In the genomic region with DNA sequence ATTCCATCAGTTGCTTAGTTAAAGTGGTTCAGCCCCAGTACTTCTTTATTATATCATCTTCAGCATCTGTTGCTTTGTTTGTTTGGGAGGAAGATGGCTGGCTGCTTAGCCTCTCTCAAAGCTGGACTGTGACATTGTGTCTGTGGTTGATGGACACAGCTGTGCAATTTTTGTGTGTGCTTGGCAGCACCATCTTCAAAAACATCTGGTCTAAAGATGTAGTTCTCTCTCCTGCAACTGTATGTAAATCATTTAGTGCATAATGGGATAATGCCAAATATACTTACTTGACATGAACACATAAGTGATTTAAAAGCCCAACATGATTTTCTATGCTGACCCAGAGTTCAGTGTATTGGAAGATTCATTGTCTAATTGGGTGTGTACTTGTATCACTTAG, we compare ENCODE assay signal across 1 cellular context.
TF ChIP-seq lines count a peak whose summit lies in the region.

No MANE protein-coding gene starts in this region.

TF ChIP-seq in GM23338, 12 proteins besides CTCF, POLR2A, EP300 and RAD21 (continued from another document):
- TF ChIP-seq, protein P1, sequence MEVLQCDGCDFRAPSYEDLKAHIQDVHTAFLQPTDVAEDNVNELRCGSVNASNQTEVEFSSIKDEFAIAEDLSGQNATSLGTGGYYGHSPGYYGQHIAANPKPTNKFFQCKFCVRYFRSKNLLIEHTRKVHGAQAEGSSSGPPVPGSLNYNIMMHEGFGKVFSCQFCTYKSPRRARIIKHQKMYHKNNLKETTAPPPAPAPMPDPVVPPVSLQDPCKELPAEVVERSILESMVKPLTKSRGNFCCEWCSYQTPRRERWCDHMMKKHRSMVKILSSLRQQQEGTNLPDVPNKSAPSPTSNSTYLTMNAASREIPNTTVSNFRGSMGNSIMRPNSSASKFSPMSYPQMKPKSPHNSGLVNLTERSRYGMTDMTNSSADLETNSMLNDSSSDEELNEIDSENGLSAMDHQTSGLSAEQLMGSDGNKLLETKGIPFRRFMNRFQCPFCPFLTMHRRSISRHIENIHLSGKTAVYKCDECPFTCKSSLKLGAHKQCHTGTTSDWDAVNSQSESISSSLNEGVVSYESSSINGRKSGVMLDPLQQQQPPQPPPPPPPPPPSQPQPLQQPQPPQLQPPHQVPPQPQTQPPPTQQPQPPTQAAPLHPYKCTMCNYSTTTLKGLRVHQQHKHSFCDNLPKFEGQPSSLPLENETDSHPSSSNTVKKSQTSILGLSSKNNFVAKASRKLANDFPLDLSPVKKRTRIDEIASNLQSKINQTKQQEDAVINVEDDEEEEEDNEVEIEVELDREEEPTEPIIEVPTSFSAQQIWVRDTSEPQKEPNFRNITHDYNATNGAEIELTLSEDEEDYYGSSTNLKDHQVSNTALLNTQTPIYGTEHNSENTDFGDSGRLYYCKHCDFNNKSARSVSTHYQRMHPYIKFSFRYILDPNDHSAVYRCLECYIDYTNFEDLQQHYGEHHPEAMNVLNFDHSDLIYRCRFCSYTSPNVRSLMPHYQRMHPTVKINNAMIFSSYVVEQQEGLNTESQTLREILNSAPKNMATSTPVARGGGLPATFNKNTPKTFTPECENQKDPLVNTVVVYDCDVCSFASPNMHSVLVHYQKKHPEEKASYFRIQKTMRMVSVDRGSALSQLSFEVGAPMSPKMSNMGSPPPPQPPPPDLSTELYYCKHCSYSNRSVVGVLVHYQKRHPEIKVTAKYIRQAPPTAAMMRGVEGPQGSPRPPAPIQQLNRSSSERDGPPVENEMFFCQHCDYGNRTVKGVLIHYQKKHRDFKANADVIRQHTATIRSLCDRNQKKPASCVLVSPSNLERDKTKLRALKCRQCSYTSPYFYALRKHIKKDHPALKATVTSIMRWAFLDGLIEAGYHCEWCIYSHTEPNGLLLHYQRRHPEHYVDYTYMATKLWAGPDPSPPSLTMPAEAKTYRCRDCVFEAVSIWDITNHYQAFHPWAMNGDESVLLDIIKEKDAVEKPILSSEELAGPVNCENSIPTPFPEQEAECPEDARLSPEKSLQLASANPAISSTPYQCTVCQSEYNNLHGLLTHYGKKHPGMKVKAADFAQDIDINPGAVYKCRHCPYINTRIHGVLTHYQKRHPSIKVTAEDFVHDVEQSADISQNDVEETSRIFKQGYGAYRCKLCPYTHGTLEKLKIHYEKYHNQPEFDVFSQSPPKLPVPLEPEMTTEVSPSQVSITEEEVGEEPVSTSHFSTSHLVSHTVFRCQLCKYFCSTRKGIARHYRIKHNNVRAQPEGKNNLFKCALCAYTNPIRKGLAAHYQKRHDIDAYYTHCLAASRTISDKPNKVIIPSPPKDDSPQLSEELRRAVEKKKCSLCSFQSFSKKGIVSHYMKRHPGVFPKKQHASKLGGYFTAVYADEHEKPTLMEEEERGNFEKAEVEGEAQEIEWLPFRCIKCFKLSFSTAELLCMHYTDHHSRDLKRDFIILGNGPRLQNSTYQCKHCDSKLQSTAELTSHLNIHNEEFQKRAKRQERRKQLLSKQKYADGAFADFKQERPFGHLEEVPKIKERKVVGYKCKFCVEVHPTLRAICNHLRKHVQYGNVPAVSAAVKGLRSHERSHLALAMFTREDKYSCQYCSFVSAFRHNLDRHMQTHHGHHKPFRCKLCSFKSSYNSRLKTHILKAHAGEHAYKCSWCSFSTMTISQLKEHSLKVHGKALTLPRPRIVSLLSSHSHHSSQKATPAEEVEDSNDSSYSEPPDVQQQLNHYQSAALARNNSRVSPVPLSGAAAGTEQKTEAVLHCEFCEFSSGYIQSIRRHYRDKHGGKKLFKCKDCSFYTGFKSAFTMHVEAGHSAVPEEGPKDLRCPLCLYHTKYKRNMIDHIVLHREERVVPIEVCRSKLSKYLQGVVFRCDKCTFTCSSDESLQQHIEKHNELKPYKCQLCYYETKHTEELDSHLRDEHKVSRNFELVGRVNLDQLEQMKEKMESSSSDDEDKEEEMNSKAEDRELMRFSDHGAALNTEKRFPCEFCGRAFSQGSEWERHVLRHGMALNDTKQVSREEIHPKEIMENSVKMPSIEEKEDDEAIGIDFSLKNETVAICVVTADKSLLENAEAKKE (CRISPR knock-in tag; IDR thresholded peaks at IDR 0.05) = no peak
- no peak for TF ChIP-seq ZNF114 (CRISPR knock-in tag; IDR thresholded peaks at IDR 0.05)
- TF ChIP-seq JUNB (IDR thresholded peaks at IDR 0.05; ENCODE audit: unreplicated experiment) = no peak
- TF ChIP-seq POLR2AphosphoS5 (IDR thresholded peaks at IDR 0.05; ENCODE audit: low read depth) = no peak
- no peak for TF ChIP-seq CREB1 (CRISPR knock-in tag; IDR thresholded peaks at IDR 0.05; ENCODE audit: low read depth)
- TF ChIP-seq ETS1 (IDR thresholded peaks at IDR 0.05) = no peak
- TF ChIP-seq EZH2phosphoT487 (IDR thresholded peaks at IDR 0.05; ENCODE audit: unreplicated experiment) = no peak
- TF ChIP-seq STAT1 (IDR thresholded peaks at IDR 0.05; ENCODE audit: unreplicated experiment) = no peak
- no peak for TF ChIP-seq ZNF331 (CRISPR knock-in tag; IDR thresholded peaks at IDR 0.05; ENCODE audit: low read depth)
- TF ChIP-seq EZH2 (IDR thresholded peaks at IDR 0.05; ENCODE audit: low read depth, unreplicated experiment) = no peak
- TF ChIP-seq NANOG (IDR thresholded peaks at IDR 0.05; ENCODE audit: borderline replicate concordance) = no peak
TF ChIP-seq in GM23338: peak in this region for 0.
